ENCODE assay signal across 8 cellular contexts in genomic region chr1:205813755-205814058, GRCh38. TPM values are rescaled to one million over a fixed set of nuclear protein-coding genes. Genes with fewer than 3 reads are reported as not detected.
DNase-seq lines count a peak whose midpoint lies in the region; ATAC-seq and TF ChIP-seq lines count a peak whose summit lies in the region.

No MANE protein-coding gene starts in this region.

- H3K27ac ChIP-seq in right atrium auricular region (peak overlapping the region; percentile 93 to 97), spleen (peak overlapping the region; percentile 72 to 91 (median 86))

- peak overlapping the region; percentile 83 for H3K4me3 Mint-ChIP-seq in activated CD4-positive, alpha-beta memory T cell treated with anti-CD3 and anti-CD28 coated beads for 36 hours

- TF ChIP-seq POLR2A in spleen (IDR thresholded peaks at IDR 0.05): no peak

- peaks cover 18% of the 10 kb centered on the region for H3K36me3 Mint-ChIP-seq in activated CD4-positive, alpha-beta memory T cell treated with anti-CD3 and anti-CD28 coated beads for 36 hours

- 4 to 8% (median 4%) methylated on average over 10 to 14 of the region's 14 CpGs for WGBS in spleen, 5 donors

- H3K4me3 ChIP-seq in right atrium auricular region: peak overlapping the region; percentile 76 to 97
- peak overlapping the region; percentile 83 to 95 (median 89) for H3K4me3 ChIP-seq in spleen

- H3K4me1 Mint-ChIP-seq in activated CD4-positive, alpha-beta memory T cell treated with anti-CD3 and anti-CD28 coated beads for 36 hours (ENCODE audit: low read depth): peaks cover 46% of the 10 kb centered on the region

- POLR2A ChIA-PET in activated CD4-positive, alpha-beta memory T cell treated with anti-CD3 and anti-CD28 coated beads for 36 hours (lab: Charles Lee): no interaction called here

- intact Hi-C loops in activated CD4-positive, alpha-beta memory T cell treated with anti-CD3 and anti-CD28 coated beads for 36 hours (cut with micrococcal nuclease): loop anchor here (1.0 to 5.0 kb wide), 4 partner anchors 8 to 63 kb away; partner anchors contain the start of genes NUCKS1 and RAB29
- intact Hi-C loops in spleen (cut with DNase I; ENCODE audit: low total_unique reads): no loop called here

- DNase-seq in NCI-H2107 treated with DMSO at 0.1 percent for 48 hours (lab: John Stamatoyannopoulos, UW; ENCODE audit: unreplicated experiment): peak; percentile 17
- no peak for DNase-seq in NCI-H2107 (lab: John Stamatoyannopoulos, UW)
- no peak for DNase-seq in activated CD4-positive, alpha-beta memory T cell treated with anti-CD3 and anti-CD28 coated beads for 36 hours
- DNase-seq in right atrium auricular region (ENCODE audit: low spot score): peak; percentile 73
- no peak for DNase-seq in spleen

- H3K27ac Mint-ChIP-seq in activated CD4-positive, alpha-beta memory T cell treated with anti-CD3 and anti-CD28 coated beads for 36 hours: peak overlapping the region; percentile 55

- no peaks in the 10 kb centered on the region for H3K27me3 Mint-ChIP-seq in activated CD4-positive, alpha-beta memory T cell treated with anti-CD3 and anti-CD28 coated beads for 36 hours

- no peak for TF ChIP-seq CTCF in right atrium auricular region (IDR thresholded peaks at IDR 0.05)
- no peak for TF ChIP-seq CTCF in spleen (IDR thresholded peaks at IDR 0.05 in 8 of 11, conservative IDR thresholded peaks at IDR 0.05 in 3 of 11)

- H3K9me3 ChIP-seq in right atrium auricular region: no peaks in the 10 kb centered on the region
- H3K9me3 ChIP-seq in spleen: no peaks in the 10 kb centered on the region

- H3K36me3 ChIP-seq in right atrium auricular region: peaks cover 22% of the 10 kb centered on the region
- peaks cover 0 to 16% (median 10%) of the 10 kb centered on the region in 6 donors for H3K36me3 ChIP-seq in spleen

- no peaks in the 10 kb centered on the region for H3K9me3 Mint-ChIP-seq in activated CD4-positive, alpha-beta memory T cell treated with anti-CD3 and anti-CD28 coated beads for 36 hours

- peaks cover 0 to 41% of the 10 kb centered on the region in 2 donors for H3K4me1 ChIP-seq in right atrium auricular region
- peaks cover 23 to 61% (median 44%) of the 10 kb centered on the region in 6 donors for H3K4me1 ChIP-seq in spleen

- CTCF ChIA-PET in activated CD4-positive, alpha-beta memory T cell treated with anti-CD3 and anti-CD28 coated beads for 36 hours (lab: Charles Lee): interaction anchor here (1.5 kb wide), 1 partner anchor 155 kb away, joined by 4 read pairs; no protein-coding TSS in a partner anchor

- H3K27me3 ChIP-seq in right atrium auricular region (no peaks in the 10 kb centered on the region), spleen (replicated peaks in 1 of 7) (peaks cover 0 to 23% (median 0%) of the 10 kb centered on the region in 7 donors)

- ATAC-seq in HG02884 (IDR thresholded peaks at IDR 0.05; ENCODE audit: unreplicated experiment) (no peak), GM18517 (IDR thresholded peaks at IDR 0.05; ENCODE audit: unreplicated experiment) (no peak)
- no peak for ATAC-seq in activated CD4-positive, CD25-positive, alpha-beta regulatory T cell treated with anti-CD3 and anti-CD28 coated beads, Interleukin-2, amount 50 U/mL, for 24 hours

RNA-seq across cellular contexts. Expression of gene SLC41A1, which starts 0.7 kb away (rescaled TPM):
- 10 to 100 TPM; 34.9 to 35.0 TPM for total RNA-seq in activated CD4-positive, alpha-beta memory T cell treated with anti-CD3 and anti-CD28 coated beads for 36 hours
- 100 to 1,000 TPM; 204 to 255 TPM for total RNA-seq in right atrium auricular region
- total RNA-seq in spleen: 10 to 100 TPM; 17.3 to 29.0 (median 22.9) TPM
- 1 to 10 TPM; 4.1 to 7.5 (median 5.8) TPM for polyA plus RNA-seq in spleen

RNA-seq across cellular contexts. Expression of gene PM20D1, which starts 36.2 kb away (rescaled TPM):
- total RNA-seq in activated CD4-positive, alpha-beta memory T cell treated with anti-CD3 and anti-CD28 coated beads for 36 hours: under 1 TPM; 0.29 to 0.55 TPM
- 1 to 10 TPM; 1.2 to 1.4 TPM for total RNA-seq in right atrium auricular region
- total RNA-seq in spleen: 1 to 10 TPM in 5 of 7 donors, under 1 TPM in 2; 0.28 to 2.9 (median 1.8) TPM
- under 1 TPM in 2 of 3 donors, not detected in 1; 0.38 to 0.53 TPM for polyA plus RNA-seq in spleen

RNA-seq across cellular contexts. Expression of gene RAB29, which starts 38.4 kb away (rescaled TPM):
- total RNA-seq in activated CD4-positive, alpha-beta memory T cell treated with anti-CD3 and anti-CD28 coated beads for 36 hours: 10 to 100 TPM; 31.5 to 31.6 TPM
- total RNA-seq in right atrium auricular region: 10 to 100 TPM; 17.7 to 18.6 TPM
- total RNA-seq in spleen: 10 to 100 TPM; 31.7 to 49.7 (median 43.8) TPM
- 10 to 100 TPM; 16.6 to 28.1 (median 21.2) TPM for polyA plus RNA-seq in spleen

Comparison
In these comparisons a context has a peak if more than half of its experiments do, and no peak if none do; other contexts are left out.
1. DNase-seq: peak in NCI-H2107 treated with DMSO at 0.1 percent for 48 hours (single experiment) and right atrium auricular region (single experiment); none in NCI-H2107 (single experiment), activated CD4-positive, alpha-beta memory T cell treated with anti-CD3 and anti-CD28 coated beads for 36 hours (single experiment) and spleen (single experiment).
2. RNA of gene SLC41A1, which starts 0.7 kb away (total RNA-seq): 204 to 255 TPM in right atrium auricular region; 34.9 to 35.0 TPM in activated CD4-positive, alpha-beta memory T cell treated with anti-CD3 and anti-CD28 coated beads for 36 hours and 17.3 to 29.0 TPM in spleen; every median in the first group is over 4 times any median in the second.